Comparison of ENCODE assay signal across 8 cellular contexts in genomic region chr9:4297151-4297794, GRCh38. TPM values are rescaled to one million over a fixed set of nuclear protein-coding genes. Genes with fewer than 3 reads are reported as not detected.
DNase-seq lines count a peak whose midpoint lies in the region; ATAC-seq and TF ChIP-seq lines count a peak whose summit lies in the region.

No MANE protein-coding gene starts in this region.

- peak overlapping the region; percentile 90 for H3K4me3 Mint-ChIP-seq in activated T-helper 17 cell treated with anti-CD3 and anti-CD28 coated beads, Interleukin-2, amount 50 U/mL, for 72 hours
- H3K4me3 Mint-ChIP-seq in naive thymus-derived CD8-positive, alpha-beta T cell: peak overlapping the region; percentile 94 to 99 (median 96)

- in situ Hi-C loops in transverse colon (cut with MboI; ENCODE audit: low pct_ligation_motif_present in 1 of 4, low pct_unique_long_range_greater_than_20kb in 1 of 4, low sequenced_read_pairs in 3 of 4): no loop called here

- peak; percentile 51 for TF ChIP-seq POLR2A in transverse colon (IDR thresholded peaks at IDR 0.05)

- 7 to 12% methylated on average over 3 to 20 of the region's 20 CpGs for WGBS in transverse colon (ENCODE audit: low coverage in 1 of 2), 2 donors

- intact Hi-C loops in transverse colon (cut with DNase I; ENCODE audit: low total_unique reads): no loop called here

- DNase-seq in activated gamma-delta T cell treated with Interleukin-2 at 50 U/mL for 16 hours (peak; percentile 15), activated gamma-delta T cell (lab: John Stamatoyannopoulos, UW) (no peak), NCI-H748 treated with DMSO at 0.1 percent for 48 hours (lab: John Stamatoyannopoulos, UW) (peak; percentile 38), fibroblast of villous mesenchyme (ENCODE audit: low read depth) (peak; percentile 90), transverse colon (peak; percentile 80)
- DNase-seq in naive thymus-derived CD8-positive, alpha-beta T cell: peak in 9 of 10 donors; percentile 10 to 64 (median 29)

- H3K9me3 ChIP-seq in transverse colon: no peaks in the 10 kb centered on the region

- TF ChIP-seq EP300 in transverse colon (IDR thresholded peaks at IDR 0.05; ENCODE audit: low read depth): no peak

- peaks cover 10% of the 10 kb centered on the region for H3K36me3 Mint-ChIP-seq in activated T-helper 17 cell treated with anti-CD3 and anti-CD28 coated beads, Interleukin-2, amount 50 U/mL, for 72 hours (ENCODE audit: low read depth)
- H3K36me3 Mint-ChIP-seq in naive thymus-derived CD8-positive, alpha-beta T cell: peaks cover 0 to 4% (median 0%) of the 10 kb centered on the region in 3 donors

- H3K27ac Mint-ChIP-seq in activated T-helper 17 cell treated with anti-CD3 and anti-CD28 coated beads, Interleukin-2, amount 50 U/mL, for 72 hours: peak overlapping the region; percentile 90
- H3K27ac Mint-ChIP-seq in naive thymus-derived CD8-positive, alpha-beta T cell: peak overlapping the region; percentile 80 to 98 (median 92)

- POLR2A ChIA-PET in naive thymus-derived CD8-positive, alpha-beta T cell (lab: Charles Lee): interaction anchor here (0.6 to 2.2 kb wide), 11 partner anchors 11 to 772 kb away, joined by 3 to 15 read pairs (median 5); partner anchors contain the start of gene RFX3

- peaks cover 0 to 28% (median 10%) of the 10 kb centered on the region in 4 donors for H3K4me1 ChIP-seq in transverse colon

- H3K27me3 ChIP-seq in transverse colon: no peaks in the 10 kb centered on the region

- H3K27ac ChIP-seq in transverse colon: peak overlapping the region; percentile 91 to 94 (median 94)

- peaks cover 36% of the 10 kb centered on the region for H3K27me3 Mint-ChIP-seq in activated T-helper 17 cell treated with anti-CD3 and anti-CD28 coated beads, Interleukin-2, amount 50 U/mL, for 72 hours
- peaks cover 0 to 36% (median 3%) of the 10 kb centered on the region in 5 donors for H3K27me3 Mint-ChIP-seq in naive thymus-derived CD8-positive, alpha-beta T cell

- ATAC-seq in HG02870 (IDR thresholded peaks at IDR 0.05; ENCODE audit: unreplicated experiment): peak; percentile 38
- ATAC-seq in activated T-helper 17 cell treated with anti-CD3 and anti-CD28 coated beads, Interleukin-2, amount 50 U/mL, for 72 hours (replicated peaks): peak; percentile 27
- peak; percentile 35 to 39 for ATAC-seq in naive thymus-derived CD8-positive, alpha-beta T cell

- TF ChIP-seq CTCF in fibroblast of villous mesenchyme (IDR thresholded peaks at IDR 0.05; ENCODE audit: insufficient read depth, low read depth, low read length): peak; percentile 52
- TF ChIP-seq CTCF in transverse colon (IDR thresholded peaks at IDR 0.05): peak; percentile 27 to 40 (median 34)

- H3K9me3 Mint-ChIP-seq in activated T-helper 17 cell treated with anti-CD3 and anti-CD28 coated beads, Interleukin-2, amount 50 U/mL, for 72 hours: no peaks in the 10 kb centered on the region
- H3K9me3 Mint-ChIP-seq in naive thymus-derived CD8-positive, alpha-beta T cell: no peaks in the 10 kb centered on the region

- peaks cover 21% of the 10 kb centered on the region for H3K4me1 Mint-ChIP-seq in activated T-helper 17 cell treated with anti-CD3 and anti-CD28 coated beads, Interleukin-2, amount 50 U/mL, for 72 hours
- peaks cover 13 to 30% (median 19%) of the 10 kb centered on the region in 4 donors for H3K4me1 Mint-ChIP-seq in naive thymus-derived CD8-positive, alpha-beta T cell

- peak overlapping the region; percentile 81 for H3K4me3 ChIP-seq in fibroblast of villous mesenchyme (ENCODE audit: low read depth, low read length)
- peak overlapping the region; percentile 45 to 85 (median 76) for H3K4me3 ChIP-seq in transverse colon

- no peaks in the 10 kb centered on the region for H3K36me3 ChIP-seq in transverse colon

RNA-seq across cellular contexts. Expression of gene GLIS3, which starts 2.6 kb away (rescaled TPM):
- total RNA-seq in activated T-helper 17 cell treated with anti-CD3 and anti-CD28 coated beads, Interleukin-2, amount 50 U/mL, for 72 hours: under 1 TPM; 0.80 to 0.85 TPM
- total RNA-seq in fibroblast of villous mesenchyme: 56.0 and 77.7 TPM in 2 replicates
- 1 to 10 TPM; 8.8 to 9.4 TPM for total RNA-seq in naive thymus-derived CD8-positive, alpha-beta T cell
- polyA plus RNA-seq in naive thymus-derived CD8-positive, alpha-beta T cell: 1 to 10 TPM; 1.0 to 6.1 (median 1.5) TPM
- 10 to 100 TPM; 13.5 to 36.2 (median 28.8) TPM for total RNA-seq in transverse colon

Comparison
In these comparisons a context has a peak if more than half of its experiments do, and no peak if none do; other contexts are left out.
1. RNA of gene GLIS3, which starts 2.6 kb away (total RNA-seq): 56.0 to 77.7 TPM in fibroblast of villous mesenchyme, 13.5 to 36.2 TPM in transverse colon and 8.8 to 9.4 TPM in naive thymus-derived CD8-positive, alpha-beta T cell; 0.80 to 0.85 TPM in activated T-helper 17 cell treated with anti-CD3 and anti-CD28 coated beads, Interleukin-2, amount 50 U/mL, for 72 hours; every median in the first group is over 4 times any median in the second.
2. Peak in every context shown above with its lines, with median percentiles within 50 percentile points of each other: ATAC-seq.